In the genomic region with DNA sequence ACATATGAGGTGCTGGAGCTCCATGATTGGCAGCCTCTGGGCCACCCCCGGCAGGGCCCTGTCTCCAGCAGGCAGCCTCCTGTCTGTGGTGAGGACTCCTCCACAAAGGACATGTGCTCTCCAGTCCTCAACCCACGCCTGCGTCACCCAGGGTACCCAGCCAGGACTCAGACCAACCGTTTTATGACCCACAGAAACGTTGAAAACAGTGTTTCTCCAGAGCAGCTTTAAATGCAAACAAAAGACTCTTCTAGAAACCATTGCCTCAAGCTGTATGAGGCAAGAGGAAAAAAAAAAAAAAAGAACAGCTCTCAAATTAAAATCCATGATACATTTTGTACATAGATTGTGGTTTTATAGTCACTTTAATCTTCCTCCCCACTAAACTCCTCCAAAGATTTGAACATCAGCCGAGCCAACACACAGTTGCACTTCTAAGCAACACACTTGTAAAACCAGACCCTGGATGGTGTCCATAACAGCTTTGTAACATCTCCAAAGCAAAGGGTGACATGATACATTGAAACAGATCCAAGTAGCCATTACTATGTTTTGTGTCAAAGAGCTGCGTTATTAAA, we compare ENCODE assay signal across 18 cellular contexts.
DNase-seq lines count a peak whose midpoint lies in the region; ATAC-seq, FAIRE-seq and TF ChIP-seq lines count a peak whose summit lies in the region.
"Had no signal": no experiment of that assay in that cellular context is flagged by ENCODE, and none has a peak within 500 bp of the region (broad histone marks: within the 10 kb centered on the region; RNA-seq: fewer than 3 reads in every experiment).

No MANE protein-coding gene starts in this region.

- H3K9me3 ChIP-seq in gastroesophageal sphincter = no peaks in the 10 kb centered on the region
- H3K9me3 ChIP-seq in pancreas = no peaks in the 10 kb centered on the region
- H3K9me3 ChIP-seq in aorta (ENCODE audit: control insufficient read depth, low read length) = no peaks in the 10 kb centered on the region
- H3K9me3 ChIP-seq: neutrophil had no signal

- H3K4me1 ChIP-seq in gastroesophageal sphincter = peaks cover 0 to 21% (median 5%) of the 10 kb centered on the region in 3 donors
- H3K4me1 ChIP-seq in pancreas = no peaks in the 10 kb centered on the region
- peaks cover 0 to 2% of the 10 kb centered on the region in 2 donors for H3K4me1 ChIP-seq in aorta (ENCODE audit: control insufficient read depth in 1 of 2, insufficient read depth in 2 of 2, low read length in 2 of 2)

- no peaks in the 10 kb centered on the region for H3K27me3 ChIP-seq in gastroesophageal sphincter
- no peaks in the 10 kb centered on the region for H3K27me3 ChIP-seq in pancreas
- no peaks in the 10 kb centered on the region for H3K27me3 ChIP-seq in aorta (ENCODE audit: control insufficient read depth in 1 of 2, insufficient read depth in 2 of 2, low read length in 1 of 2)
- H3K27me3 ChIP-seq: cardiac muscle cell, neutrophil had no signal

- H3K4me1 Mint-ChIP-seq in activated naive CD8-positive, alpha-beta T cell (ENCODE audit: low read depth) = peaks cover 11% of the 10 kb centered on the region
- peaks cover 4% of the 10 kb centered on the region for H3K4me1 Mint-ChIP-seq in activated naive CD8-positive, alpha-beta T cell treated with anti-CD3 and anti-CD28 coated beads, Interleukin-2, amount 50 U/mL, for 24 hours

- DNase-seq in activated naive CD8-positive, alpha-beta T cell treated with anti-CD3 and anti-CD28 coated beads, Interleukin-2, amount 50 U/mL, for 24 hours = no peak
- DNase-seq in pancreas (no peak), aorta (peak in 1 of 2 donors; percentile 85), putamen (ENCODE audit: low spot score) (no peak), H4 (ENCODE audit: low spot score) (no peak)
- DNase-seq: activated CD4-positive, CD25-positive, alpha-beta regulatory T cell treated with anti-CD3 and anti-CD28 coated beads, Interleukin-2, amount 50 U/mL, for 72 hours; DMS 273 treated with DMSO at 0.1 percent for 48 hours; kidney; NCI-H187; NK-92 treated with Interleukin-12 subunit alpha and Interleukin-12 subunit beta, amount 100 ng/mL, for 24 hours; stimulated activated CD4-positive, alpha-beta T cell treated with anti-CD3 and anti-CD28 coated beads, Interleukin-2, amount 100 ng/mL, for 48 hours had no signal

- H3K9me3 Mint-ChIP-seq in activated naive CD8-positive, alpha-beta T cell (ENCODE audit: low read depth) = no peaks in the 10 kb centered on the region
- no peaks in the 10 kb centered on the region for H3K9me3 Mint-ChIP-seq in activated naive CD8-positive, alpha-beta T cell treated with anti-CD3 and anti-CD28 coated beads, Interleukin-2, amount 50 U/mL, for 24 hours
- H3K9me3 Mint-ChIP-seq: activated T-helper 2 cell treated with anti-CD3 and anti-CD28 coated beads, Interferon-gamma antibody, Interleukin-2, Interleukin-4, amounts not matched to agents 10 μg/mL and 5 μg/mL and 100 μg/mL, durations not matched to agents 14 hours and 24 hours and 36 hours had no signal

- H3K36me3 Mint-ChIP-seq in activated naive CD8-positive, alpha-beta T cell = no peaks in the 10 kb centered on the region
- no peaks in the 10 kb centered on the region for H3K36me3 Mint-ChIP-seq in activated naive CD8-positive, alpha-beta T cell treated with anti-CD3 and anti-CD28 coated beads, Interleukin-2, amount 50 U/mL, for 24 hours (ENCODE audit: low read depth)

- H3K27me3 Mint-ChIP-seq in activated naive CD8-positive, alpha-beta T cell = no peaks in the 10 kb centered on the region
- H3K27me3 Mint-ChIP-seq in activated naive CD8-positive, alpha-beta T cell treated with anti-CD3 and anti-CD28 coated beads, Interleukin-2, amount 50 U/mL, for 24 hours = no peaks in the 10 kb centered on the region

- H3K27ac ChIP-seq in gastroesophageal sphincter (peak overlapping the region in 3 of 4 donors; percentile 44 to 62 (median 44)), pancreas (peak overlapping the region in 1 of 4 donors; percentile 9), aorta (ENCODE audit: low read depth in 1 of 2, low read length in 2 of 2) (no peak overlapping the region)
- H3K27ac ChIP-seq: cardiac muscle cell, epithelial cell of prostate, neutrophil had no signal

- ATAC-seq in activated naive CD8-positive, alpha-beta T cell treated with anti-CD3 and anti-CD28 coated beads, Interleukin-2, amount 50 U/mL, for 24 hours = no peak
- ATAC-seq in gastroesophageal sphincter = peak; percentile 19
- ATAC-seq in pancreas = peak in 3 of 4 donors; percentile 52 to 67 (median 67)
- peak; percentile 59 for ATAC-seq in aorta (ENCODE audit: low FRiP score)
- no peak for ATAC-seq in HG03196 (IDR thresholded peaks at IDR 0.05; ENCODE audit: unreplicated experiment)

- peak; percentile 78 for FAIRE-seq in pancreas (lab: Jason Lieb, UNC)
- FAIRE-seq: kidney had no signal

- intact Hi-C loops in pancreas (cut with DNase I) = no loop called here
- intact Hi-C loops in aorta (cut with DNase I) = no loop called here

- no peak for TF ChIP-seq EP300 in gastroesophageal sphincter (IDR thresholded peaks at IDR 0.05)

- H3K4me3 ChIP-seq in gastroesophageal sphincter = no peak overlapping the region
- H3K4me3 ChIP-seq in pancreas = no peak overlapping the region
- H3K4me3 ChIP-seq in aorta (ENCODE audit: low read length in 2 of 2) = no peak overlapping the region
- H3K4me3 ChIP-seq: cardiac muscle cell had no signal

- TF ChIP-seq CTCF in gastroesophageal sphincter (IDR thresholded peaks at IDR 0.05) (no peak), pancreas (IDR thresholded peaks at IDR 0.05) (no peak)

- TF ChIP-seq POLR2A in gastroesophageal sphincter (IDR thresholded peaks at IDR 0.05) = no peak

- H3K4me3 Mint-ChIP-seq in activated naive CD8-positive, alpha-beta T cell = peak overlapping the region; percentile 38
- no peak overlapping the region for H3K4me3 Mint-ChIP-seq in activated naive CD8-positive, alpha-beta T cell treated with anti-CD3 and anti-CD28 coated beads, Interleukin-2, amount 50 U/mL, for 24 hours

- H3K36me3 ChIP-seq in gastroesophageal sphincter (no peaks in the 10 kb centered on the region), pancreas (no peaks in the 10 kb centered on the region), aorta (ENCODE audit: control insufficient read depth in 1 of 2, insufficient read depth in 2 of 2, low read length in 1 of 2) (no peaks in the 10 kb centered on the region)
- H3K36me3 ChIP-seq: cardiac muscle cell, neutrophil had no signal

- no peak overlapping the region for H3K27ac Mint-ChIP-seq in activated naive CD8-positive, alpha-beta T cell
- H3K27ac Mint-ChIP-seq in activated naive CD8-positive, alpha-beta T cell treated with anti-CD3 and anti-CD28 coated beads, Interleukin-2, amount 50 U/mL, for 24 hours = no peak overlapping the region
- H3K27ac Mint-ChIP-seq: activated T-helper 2 cell treated with anti-CD3 and anti-CD28 coated beads, Interferon-gamma antibody, Interleukin-2, Interleukin-4, amounts not matched to agents 10 μg/mL and 5 μg/mL and 100 μg/mL, durations not matched to agents 14 hours and 24 hours and 36 hours had no signal

- 16 to 36% methylated on average over 3 of the region's 7 CpGs for WGBS in gastroesophageal sphincter (ENCODE audit: low coverage in 1 of 2), 2 donors
- WGBS in pancreas, 2 donors = 75 to 81% methylated on average over 7 of the region's 7 CpGs
- WGBS in aorta, 2 donors = 64 to 70% methylated on average over 7 of the region's 7 CpGs

Comparison
In these comparisons a context has a peak if more than half of its experiments do, and no peak if none do; other contexts are left out.
1. ATAC-seq: peak in gastroesophageal sphincter (single experiment), pancreas (3 of 4) and aorta (single experiment); none in activated naive CD8-positive, alpha-beta T cell treated with anti-CD3 and anti-CD28 coated beads, Interleukin-2, amount 50 U/mL, for 24 hours (single experiment) and HG03196 (single experiment).
2. H3K27ac ChIP-seq: peak in gastroesophageal sphincter (3 of 4); none in aorta (0 of 2).